5 cellular contexts compared by ENCODE assay signal in the genomic region with DNA sequence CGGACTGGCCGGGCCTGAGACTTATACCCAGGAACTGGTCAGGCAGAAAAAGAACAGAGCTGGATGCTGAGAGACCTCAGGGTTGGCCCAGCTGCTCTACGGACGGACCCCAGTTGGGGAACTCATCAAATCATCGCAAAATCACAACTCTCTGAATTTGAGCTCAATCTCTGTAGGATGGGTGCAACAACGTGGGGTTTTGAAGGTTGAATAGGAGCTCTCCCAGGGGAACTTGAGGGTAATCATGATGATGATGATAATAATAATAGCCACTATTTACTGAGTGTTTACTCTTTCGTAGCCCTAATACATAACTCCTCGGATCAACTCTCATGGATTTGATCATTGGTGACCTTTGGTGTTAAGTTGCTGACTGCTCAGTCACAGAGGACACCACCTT. TPM values are rescaled to one million over a fixed set of nuclear protein-coding genes. Genes with fewer than 3 reads are reported as not detected.
"Had no signal": no experiment of that assay in that cellular context is flagged by ENCODE, and none has a peak within 500 bp of the region (broad histone marks: within the 10 kb centered on the region; RNA-seq: fewer than 3 reads in every experiment).

No MANE protein-coding gene starts in this region.

RNA-seq across cellular contexts. Expression of a gene that starts 1.4 kb away (rescaled TPM):
- total RNA-seq: HepG2, HT-29, IMR-90, K562 had no signal

RNA-seq across cellular contexts. Expression of a gene that starts 6.2 kb away (rescaled TPM):
- total RNA-seq: HepG2, HT-29, HT1080, IMR-90, K562 had no signal

RNA-seq across cellular contexts. Expression of a gene that starts 6.4 kb away (rescaled TPM):
- total RNA-seq: HepG2, HT1080, IMR-90, K562 had no signal

RNA-seq across cellular contexts. Expression of a gene that starts 13.3 kb away (rescaled TPM):
- total RNA-seq: HepG2, HT-29, IMR-90, K562 had no signal

RNA-seq across cellular contexts. Expression of a gene that starts 13.4 kb away (rescaled TPM):
- total RNA-seq: HepG2, HT-29, HT1080, IMR-90 had no signal
